16 cellular contexts compared by ENCODE assay signal in genomic region chr5:126694403-126694802, GRCh38.
A peak's percentile ranks its signal among the peaks of the same experiment; 100 is the strongest.
DNase-seq lines count a peak whose midpoint lies in the region; ATAC-seq and TF ChIP-seq lines count a peak whose summit lies in the region.
"Had no signal": no experiment of that assay in that cellular context is flagged by ENCODE, and none has a peak within 500 bp of the region (broad histone marks: within the 10 kb centered on the region; RNA-seq: fewer than 3 reads in every experiment).

No MANE protein-coding gene starts in this region.

- peak; percentile 52 for DNase-seq in A172 (ENCODE audit: low spot score)
- peak; percentile 50 for DNase-seq in GM04503 (ENCODE audit: low read depth)
- peak; percentile 13 for DNase-seq in kidney glomerular epithelial cell (lab: John Stamatoyannopoulos, UW)
- DNase-seq in psoas muscle: no peak
- DNase-seq in NCI-H146 (lab: John Stamatoyannopoulos, UW): no peak
- no peak for DNase-seq in T-helper 1 cell
- no peak for DNase-seq in activated naive CD8-positive, alpha-beta T cell treated with anti-CD3 and anti-CD28 coated beads, Interleukin-2, amount 50 U/mL, for 24 hours
- DNase-seq: CD4-positive, CD25-positive, alpha-beta regulatory T cell; GDM1; Kasumi-1; NCI-H2029; NCI-H82; Peyer's patch; Right ventricle myocardium superior had no signal

- WGBS in psoas muscle, 3 donors: 31 to 36% (median 35%) methylated on average over 2 of the region's 2 CpGs

- H3K4me1 ChIP-seq in psoas muscle: no peaks in the 10 kb centered on the region
- H3K4me1 ChIP-seq: Peyer's patch had no signal

- no peaks in the 10 kb centered on the region for H3K9me3 Mint-ChIP-seq in activated naive CD8-positive, alpha-beta T cell treated with anti-CD3 and anti-CD28 coated beads, Interleukin-2, amount 50 U/mL, for 24 hours
- H3K9me3 Mint-ChIP-seq: CD4-positive, CD25-positive, alpha-beta regulatory T cell had no signal

- H3K36me3 ChIP-seq in psoas muscle (ENCODE audit: insufficient read depth in 1 of 2, low read depth in 1 of 2): no peaks in the 10 kb centered on the region
- H3K36me3 ChIP-seq: Peyer's patch had no signal

- H3K4me1 Mint-ChIP-seq in activated naive CD8-positive, alpha-beta T cell treated with anti-CD3 and anti-CD28 coated beads, Interleukin-2, amount 50 U/mL, for 24 hours: peaks cover 12% of the 10 kb centered on the region
- H3K4me1 Mint-ChIP-seq: CD4-positive, CD25-positive, alpha-beta regulatory T cell had no signal

- H3K4me3 Mint-ChIP-seq in activated naive CD8-positive, alpha-beta T cell treated with anti-CD3 and anti-CD28 coated beads, Interleukin-2, amount 50 U/mL, for 24 hours: no peak overlapping the region
- H3K4me3 Mint-ChIP-seq: CD4-positive, CD25-positive, alpha-beta regulatory T cell had no signal

- TF ChIP-seq CTCF in psoas muscle (IDR thresholded peaks at IDR 0.05): no peak

- intact Hi-C loops in psoas muscle (cut with DNase I): no loop called here

- H3K27ac Mint-ChIP-seq in activated naive CD8-positive, alpha-beta T cell treated with anti-CD3 and anti-CD28 coated beads, Interleukin-2, amount 50 U/mL, for 24 hours: no peak overlapping the region
- H3K27ac Mint-ChIP-seq: CD4-positive, CD25-positive, alpha-beta regulatory T cell had no signal

- H3K4me3 ChIP-seq in psoas muscle: no peak overlapping the region
- H3K4me3 ChIP-seq: Peyer's patch had no signal

- H3K27me3 ChIP-seq in psoas muscle (ENCODE audit: insufficient read depth in 3 of 3, low read length in 2 of 3): no peaks in the 10 kb centered on the region
- H3K27me3 ChIP-seq: Peyer's patch had no signal

- ATAC-seq in SK-N-SH treated with all-trans-retinoic acid at 6 μM for 48 hours (peak; percentile 57), psoas muscle (no peak)
- ATAC-seq in activated naive CD8-positive, alpha-beta T cell treated with anti-CD3 and anti-CD28 coated beads, Interleukin-2, amount 50 U/mL, for 24 hours: no peak

- H3K27me3 Mint-ChIP-seq in activated naive CD8-positive, alpha-beta T cell treated with anti-CD3 and anti-CD28 coated beads, Interleukin-2, amount 50 U/mL, for 24 hours: no peaks in the 10 kb centered on the region

- no peak overlapping the region for H3K27ac ChIP-seq in psoas muscle
- H3K27ac ChIP-seq: 22Rv1, Peyer's patch had no signal

- H3K36me3 Mint-ChIP-seq in activated naive CD8-positive, alpha-beta T cell treated with anti-CD3 and anti-CD28 coated beads, Interleukin-2, amount 50 U/mL, for 24 hours (ENCODE audit: low read depth): no peaks in the 10 kb centered on the region
- H3K36me3 Mint-ChIP-seq: CD4-positive, CD25-positive, alpha-beta regulatory T cell had no signal

- no peaks in the 10 kb centered on the region for H3K9me3 ChIP-seq in psoas muscle
- H3K9me3 ChIP-seq: Peyer's patch had no signal

TF ChIP-seq in SK-N-SH treated with all-trans-retinoic acid at 6 μM for 48 hours, 23 proteins besides CTCF, POLR2A, EP300 and RAD21:
- TF ChIP-seq ZNF565 (CRISPR knock-in tag; conservative IDR thresholded peaks at IDR 0.05; ENCODE audit: low read depth): no peak
- no peak for TF ChIP-seq TSHZ2 (CRISPR knock-in tag; IDR thresholded peaks at IDR 0.05)
- no peak for TF ChIP-seq RARB (CRISPR knock-in tag; IDR thresholded peaks at IDR 0.05)
- no peak for TF ChIP-seq ZNF70 (CRISPR knock-in tag; IDR thresholded peaks at IDR 0.05)
- no peak for TF ChIP-seq TCF4 (CRISPR knock-in tag; IDR thresholded peaks at IDR 0.05; ENCODE audit: borderline replicate concordance)

Comparison
In these comparisons a context has a peak if more than half of its experiments do, and no peak if none do; other contexts are left out.
1. DNase-seq: peak in A172 (single experiment), GM04503 (single experiment) and kidney glomerular epithelial cell (single experiment); none in psoas muscle (0 of 2), NCI-H146 (single experiment), T-helper 1 cell (0 of 5) and activated naive CD8-positive, alpha-beta T cell treated with anti-CD3 and anti-CD28 coated beads, Interleukin-2, amount 50 U/mL, for 24 hours (single experiment).